1 cellular context compared by ENCODE assay signal in genomic region chr10:110269641-110270318, GRCh38.
TF ChIP-seq lines count a peak whose summit lies in the region.

No MANE protein-coding gene starts in this region.

TF ChIP-seq in K562, 482 proteins besides CTCF, POLR2A, EP300 and RAD21 (continued from another document):
- TF ChIP-seq ZNF507 (tag; conservative IDR thresholded peaks at IDR 0.05) (no peak), IFI16 (CRISPR knock-in tag; IDR thresholded peaks at IDR 0.05) (no peak)
